In genomic region chr12:61993734-61994345, GRCh38 we compare ENCODE assay signal across 9 cellular contexts.
DNase-seq lines count a peak whose midpoint lies in the region; ATAC-seq and TF ChIP-seq lines count a peak whose summit lies in the region.
"Had no signal": no experiment of that assay in that cellular context is flagged by ENCODE, and none has a peak within 500 bp of the region (broad histone marks: within the 10 kb centered on the region; RNA-seq: fewer than 3 reads in every experiment).

No MANE protein-coding gene starts in this region.

- peak; percentile 78 for ATAC-seq in naive thymus-derived CD4-positive, alpha-beta T cell
- no peak for ATAC-seq in GM19467 (IDR thresholded peaks at IDR 0.05; ENCODE audit: unreplicated experiment)

- H3K9me3 Mint-ChIP-seq in HFFc6 (peaks cover 20% of the 10 kb centered on the region), mesothelial cell of epicardium (no peaks in the 10 kb centered on the region)
- H3K9me3 Mint-ChIP-seq in naive thymus-derived CD4-positive, alpha-beta T cell: no peaks in the 10 kb centered on the region
- H3K9me3 Mint-ChIP-seq: activated T-cell treated with anti-CD3 and anti-CD28 coated beads, Interleukin-2, amount 50 U/mL, for 4 hours had no signal

- H3K27me3 ChIP-seq in naive thymus-derived CD4-positive, alpha-beta T cell (ENCODE audit: control insufficient read depth in 2 of 2, insufficient read depth in 2 of 2, low read length in 2 of 2): no peaks in the 10 kb centered on the region

- H3K27me3 Mint-ChIP-seq in HFFc6 (ENCODE audit: insufficient read depth) (no peaks in the 10 kb centered on the region), mesothelial cell of epicardium (ENCODE audit: low read depth) (peaks cover 9% of the 10 kb centered on the region)
- H3K27me3 Mint-ChIP-seq in naive thymus-derived CD4-positive, alpha-beta T cell: peaks cover 0 to 11% (median 6%) of the 10 kb centered on the region in 5 donors

- H3K27ac Mint-ChIP-seq in HFFc6: no peak overlapping the region
- H3K27ac Mint-ChIP-seq in naive thymus-derived CD4-positive, alpha-beta T cell: no peak overlapping the region
- no peak overlapping the region for H3K27ac Mint-ChIP-seq in mesothelial cell of epicardium

- TF ChIP-seq CTCF in HFFc6 (IDR thresholded peaks at IDR 0.05) (peak; percentile 60; the same call in 1 of the 2 replicates), coronary artery (IDR thresholded peaks at IDR 0.05) (peak; percentile 27), mesothelial cell of epicardium (IDR thresholded peaks at IDR 0.05; ENCODE audit: unreplicated experiment) (no peak)

- intact Hi-C loops in naive thymus-derived CD4-positive, alpha-beta T cell (cut with micrococcal nuclease): loop anchor here (1.0 to 10.0 kb wide), 4 partner anchors 129 to 1307 kb away; a partner anchor contains a TSS

- no peak overlapping the region for H3K4me3 ChIP-seq in coronary artery
- H3K4me3 ChIP-seq in naive thymus-derived CD4-positive, alpha-beta T cell (ENCODE audit: low read length): no peak overlapping the region

- H3K4me1 Mint-ChIP-seq in HFFc6 (ENCODE audit: low read depth): no peaks in the 10 kb centered on the region
- no peaks in the 10 kb centered on the region for H3K4me1 Mint-ChIP-seq in naive thymus-derived CD4-positive, alpha-beta T cell
- H3K4me1 Mint-ChIP-seq in mesothelial cell of epicardium: no peaks in the 10 kb centered on the region

- H3K4me3 Mint-ChIP-seq in HFFc6: no peak overlapping the region
- no peak overlapping the region for H3K4me3 Mint-ChIP-seq in naive thymus-derived CD4-positive, alpha-beta T cell
- H3K4me3 Mint-ChIP-seq in mesothelial cell of epicardium: no peak overlapping the region
- H3K4me3 Mint-ChIP-seq: activated T-cell treated with anti-CD3 and anti-CD28 coated beads, Interleukin-2, amount 50 U/mL, for 4 hours had no signal

- H3K36me3 ChIP-seq in naive thymus-derived CD4-positive, alpha-beta T cell (ENCODE audit: control insufficient read depth in 2 of 3, insufficient read depth in 3 of 3, low read length in 3 of 3): no peaks in the 10 kb centered on the region

- no peak overlapping the region for H3K27ac ChIP-seq in coronary artery
- H3K27ac ChIP-seq in naive thymus-derived CD4-positive, alpha-beta T cell (ENCODE audit: low read depth, low read length): no peak overlapping the region

- H3K4me1 ChIP-seq in naive thymus-derived CD4-positive, alpha-beta T cell (ENCODE audit: control insufficient read depth in 2 of 2, insufficient read depth in 2 of 2, low read length in 2 of 2): no peaks in the 10 kb centered on the region

- H3K9me3 ChIP-seq in naive thymus-derived CD4-positive, alpha-beta T cell (ENCODE audit: control insufficient read depth in 2 of 3, low read length in 3 of 3): no peaks in the 10 kb centered on the region

- POLR2A ChIA-PET in naive thymus-derived CD4-positive, alpha-beta T cell (lab: Charles Lee): no interaction called here

- CTCF ChIA-PET in naive thymus-derived CD4-positive, alpha-beta T cell (lab: Charles Lee): interaction anchor here (0.5 to 1.0 kb wide), 2 partner anchors 178 to 713 kb away, joined by 4 to 5 read pairs; no protein-coding TSS in a partner anchor

- no peaks in the 10 kb centered on the region for H3K36me3 Mint-ChIP-seq in HFFc6 (ENCODE audit: low read depth)
- no peaks in the 10 kb centered on the region for H3K36me3 Mint-ChIP-seq in naive thymus-derived CD4-positive, alpha-beta T cell
- no peaks in the 10 kb centered on the region for H3K36me3 Mint-ChIP-seq in mesothelial cell of epicardium

- DNase-seq in NCI-H2171 treated with DMSO at 0.1 percent for 48 hours (lab: John Stamatoyannopoulos, UW): peak; percentile 15
- no peak for DNase-seq in NCI-H2171 (lab: John Stamatoyannopoulos, UW)
- DNase-seq in HFFc6: no peak
- DNase-seq in NCI-H524 treated with DMSO at 0.1 percent for 48 hours (lab: John Stamatoyannopoulos, UW): peak; percentile 25
- no peak for DNase-seq in coronary artery (ENCODE audit: low spot score)
- DNase-seq in naive thymus-derived CD4-positive, alpha-beta T cell: peak in 3 of 9 donors; percentile 1 to 19 (median 8)
- no peak for DNase-seq in mesothelial cell of epicardium (ENCODE audit: low spot score in 2 of 2, unreplicated experiment in 2 of 2)
- DNase-seq: activated T-cell treated with anti-CD3 and anti-CD28 coated beads, Interleukin-2, amount 50 U/mL, for 4 hours had no signal

Comparison
In these comparisons a context has a peak if more than half of its experiments do, and no peak if none do; other contexts are left out.
1. DNase-seq: peak in NCI-H2171 treated with DMSO at 0.1 percent for 48 hours (single experiment) and NCI-H524 treated with DMSO at 0.1 percent for 48 hours (single experiment); none in NCI-H2171 (single experiment), HFFc6 (single experiment), coronary artery (single experiment) and mesothelial cell of epicardium (0 of 2).